Comparison of ENCODE assay signal across 21 cellular contexts in the genomic region with DNA sequence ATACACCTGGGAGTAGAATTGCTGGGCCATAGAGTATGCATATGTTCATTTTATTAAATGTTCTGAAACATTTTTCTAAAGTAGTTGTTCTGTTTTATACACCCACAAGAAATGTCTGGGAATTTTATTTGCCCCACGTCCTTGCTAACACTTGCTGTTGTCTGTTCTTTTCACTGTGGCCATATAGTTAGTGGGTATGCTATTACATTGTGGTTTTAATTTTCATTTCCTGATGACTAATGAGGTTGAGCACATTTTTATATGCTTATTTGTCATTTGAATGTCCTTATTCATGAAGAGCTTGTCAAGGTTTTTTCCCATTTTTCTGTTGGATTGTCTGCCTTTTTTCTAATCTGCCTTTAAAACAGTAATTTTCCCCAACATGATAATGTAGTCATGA. TPM values are rescaled to one million over a fixed set of nuclear protein-coding genes. Genes with fewer than 3 reads are reported as not detected.
A peak's percentile ranks its signal among the peaks of the same experiment; 100 is the strongest.
DNase-seq lines count a peak whose midpoint lies in the region; ATAC-seq, FAIRE-seq and TF ChIP-seq lines count a peak whose summit lies in the region.
"Had no signal": no experiment of that assay in that cellular context is flagged by ENCODE, and none has a peak within 500 bp of the region (broad histone marks: within the 10 kb centered on the region; RNA-seq: fewer than 3 reads in every experiment).

No MANE protein-coding gene starts in this region.

- TF ChIP-seq RAD21 in A549 (conservative IDR thresholded peaks at IDR 0.05 in 1 of 2, IDR thresholded peaks at IDR 0.05 in 1 of 2) = no peak

- CTCF ChIA-PET in A549 (lab: Yijun Ruan, JAX) (interaction anchor here (0.7 to 1.0 kb wide), 2 partner anchors 16 to 51 kb away, joined by 3 read pairs; no protein-coding TSS in a partner anchor), PC-3 (lab: Charles Lee) (interaction anchor here (0.6 to 0.7 kb wide), 3 partner anchors 42 to 486 kb away, joined by 3 to 11 read pairs (median 5); a partner anchor contains a TSS)

- 4% methylated on average over 1 of the region's 1 CpG for WGBS in A549 (ENCODE audit: missing lambda C conversion rate)

- no peak for FAIRE-seq in A549 (lab: Jason Lieb, UNC)
- FAIRE-seq: G401.6 had no signal

- BruUV-seq in PC-3 (replicated peaks; lab: Mats Ljungman, UMichigan) = no TSS peak

- no peaks in the 10 kb centered on the region for H3K4me1 ChIP-seq in A549
- no peaks in the 10 kb centered on the region for H3K4me1 ChIP-seq in PC-3 (ENCODE audit: insufficient read depth, low read length)

- intact Hi-C loops in PC-3 (cut with micrococcal nuclease) (no loop called here), posterior cingulate gyrus (cut with DNase I) (no loop called here)

- H4K20me1 ChIP-seq in PC-3 (ENCODE audit: low read length) = no peaks in the 10 kb centered on the region

- H3K27ac ChIP-seq in A549 (no peak overlapping the region), PC-3 (ENCODE audit: low read length) (no peak overlapping the region)

- no peak overlapping the region for H3K4me3 ChIP-seq in A549
- no peak overlapping the region for H3K4me3 ChIP-seq in PC-3 (ENCODE audit: low read length)

- no peaks in the 10 kb centered on the region for H3F3A ChIP-seq in PC-3 (ENCODE audit: low read length, unreplicated experiment)

- H3K4me2 ChIP-seq in A549 (no peak overlapping the region), PC-3 (ENCODE audit: low read length) (no peak overlapping the region)
- H3K4me2 ChIP-seq: SK-N-SH had no signal

- no peaks in the 10 kb centered on the region for H3K36me3 ChIP-seq in PC-3 (ENCODE audit: low read depth, low read length)

- H3K79me2 ChIP-seq in PC-3 (ENCODE audit: low read length) = no peaks in the 10 kb centered on the region

- H3K9ac ChIP-seq in PC-3 (ENCODE audit: low read length) = no peak overlapping the region
- H3K9ac ChIP-seq: SK-N-SH had no signal

- H3K9me3 ChIP-seq in A549 (no peaks in the 10 kb centered on the region), PC-3 (ENCODE audit: low read length) (no peaks in the 10 kb centered on the region)
- H3K9me3 ChIP-seq: SK-N-SH had no signal

- POLR2A ChIA-PET in A549 (lab: Yijun Ruan, JAX) (no interaction called here), PC-3 (lab: Charles Lee; ENCODE audit: unreplicated experiment) (interaction anchor here (0.6 to 0.7 kb wide), 2 partner anchors 86 to 180 kb away, joined by 5 to 8 read pairs; no protein-coding TSS in a partner anchor)

- no peaks in the 10 kb centered on the region for H3K9me2 ChIP-seq in PC-3 (replicated peaks; ENCODE audit: low read length)
- H3K9me2 ChIP-seq: SK-N-SH had no signal

- TF ChIP-seq EP300 in A549 (IDR thresholded peaks at IDR 0.05) = no peak

- H3K27me3 ChIP-seq in PC-3 (ENCODE audit: low read length) = peaks cover 23% of the 10 kb centered on the region; the same call in 1 of the 2 replicates

- ATAC-seq in A549 = no peak
- 0 out of 2 replicates have a peak, but pooled peaks have one; percentile 42 for ATAC-seq in PC-3
- no peak for ATAC-seq in GM21786 (IDR thresholded peaks at IDR 0.05; ENCODE audit: unreplicated experiment)

- TF ChIP-seq CTCF in A549 (IDR thresholded peaks at IDR 0.05) (no peak), PC-3 (conservative IDR thresholded peaks at IDR 0.05; ENCODE audit: low read depth, low read length) (no peak)

- DNase-seq in A549 (ENCODE audit: low read depth in 1 of 2, low spot score in 1 of 2) (no peak), EL (peak; percentile 8), PC-3 (peak; percentile 40), foreskin melanocyte (peak; percentile 32), posterior cingulate gyrus (no peak)
- DNase-seq in stimulated activated CD4-positive, alpha-beta T cell treated with anti-CD3 and anti-CD28 coated beads, Interleukin-4, amount 100 ng/mL, for 24 hours = no peak
- DNase-seq: AML-193, DMS79, H7, MV-4-11, NCI-H1417 treated with DMSO at 0.1 percent for 48 hours, NCI-H187 treated with DMSO at 0.1 percent for 48 hours, NCI-H226, NCI-H524, RPMI8226, SHP77 treated with DMSO at 0.1 percent for 48 hours, SK-N-SH had no signal

- TF ChIP-seq POLR2A in A549 (IDR thresholded peaks at IDR 0.05; ENCODE audit: low read length) = no peak

- H2AFZ ChIP-seq in PC-3 (ENCODE audit: low read length) = no peak overlapping the region

TF ChIP-seq in A549, 52 proteins besides CTCF, POLR2A, EP300 and RAD21:
- TF ChIP-seq RFX5 (IDR thresholded peaks at IDR 0.05) (no peak), ZFP36 (IDR thresholded peaks at IDR 0.05; ENCODE audit: borderline replicate concordance, partially characterized antibody) (peak; percentile 59)
- TF ChIP-seq, protein P1, sequence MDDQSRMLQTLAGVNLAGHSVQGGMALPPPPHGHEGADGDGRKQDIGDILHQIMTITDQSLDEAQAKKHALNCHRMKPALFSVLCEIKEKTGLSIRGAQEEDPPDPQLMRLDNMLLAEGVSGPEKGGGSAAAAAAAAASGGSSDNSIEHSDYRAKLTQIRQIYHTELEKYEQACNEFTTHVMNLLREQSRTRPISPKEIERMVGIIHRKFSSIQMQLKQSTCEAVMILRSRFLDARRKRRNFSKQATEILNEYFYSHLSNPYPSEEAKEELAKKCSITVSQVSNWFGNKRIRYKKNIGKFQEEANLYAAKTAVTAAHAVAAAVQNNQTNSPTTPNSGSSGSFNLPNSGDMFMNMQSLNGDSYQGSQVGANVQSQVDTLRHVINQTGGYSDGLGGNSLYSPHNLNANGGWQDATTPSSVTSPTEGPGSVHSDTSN (IDR thresholded peaks at IDR 0.05) = no peak

RNA-seq across cellular contexts. Expression of a gene that starts 41.5 kb away (rescaled TPM):
- 0.14 and 0.24 TPM in 2 replicates for polyA plus RNA-seq in A549 (2011; rRNA removed)
- 0.01 TPM in 1 of 2 replicates, not detected in the other for polyA plus RNA-seq in A549 (2012; cell fraction: cytosol; rRNA removed)
- 0.06 and 0.10 TPM in 2 replicates for polyA plus RNA-seq in A549 (2012; cell fraction: nucleus; rRNA removed)
- 0.03 TPM in 1 of 3 replicates, not detected in the others for polyA plus RNA-seq in A549 (2017; fragmentation: RNase III; extraction: RNeasy Plus Mini Kit Qiagen cat#74134 plus additional on column Dnase treatment)
- polyA minus RNA-seq in A549 (2011; rRNA and poly(A)+ RNA removed) = 0.08 and 0.15 TPM in 2 replicates
- total RNA-seq in PC-3 (2014; rRNA removed) = not detected in 2 replicates
- total RNA-seq: OCI-LY7 had no signal
- polyA plus RNA-seq: CD14-positive monocyte, SK-N-SH had no signal

Comparison
In these comparisons a context has a peak if more than half of its experiments do, and no peak if none do; other contexts are left out.
1. DNase-seq: peak in EL (single experiment), PC-3 (single experiment) and foreskin melanocyte (single experiment); none in A549 (0 of 2), stimulated activated CD4-positive, alpha-beta T cell treated with anti-CD3 and anti-CD28 coated beads, Interleukin-4, amount 100 ng/mL, for 24 hours (single experiment) and posterior cingulate gyrus (0 of 10).